18 cellular contexts compared by ENCODE assay signal in genomic region chr11:120327311-120327710, GRCh38. TPM values are rescaled to one million over a fixed set of nuclear protein-coding genes. Genes with fewer than 3 reads are reported as not detected.
DNase-seq lines count a peak whose midpoint lies in the region; ATAC-seq and TF ChIP-seq lines count a peak whose summit lies in the region.
"Had no signal": no experiment of that assay in that cellular context is flagged by ENCODE, and none has a peak within 500 bp of the region (broad histone marks: within the 10 kb centered on the region; RNA-seq: fewer than 3 reads in every experiment).

No MANE protein-coding gene starts in this region.

- H3K27ac ChIP-seq in left ventricle myocardium inferior (replicated peaks) (peak overlapping the region; percentile 97), ascending aorta (peak overlapping the region; percentile 85 to 94), substantia nigra (ENCODE audit: low read depth, low read length, poor library complexity, severe bottlenecking) (no peak overlapping the region)
- H3K27ac ChIP-seq: epithelial cell of prostate, left lung had no signal

- H3K4me3 ChIP-seq in left ventricle myocardium inferior (peak overlapping the region; percentile 95), ascending aorta (peak overlapping the region in 1 of 2 donors; percentile 66)
- H3K4me3 ChIP-seq: gastrocnemius medialis, left lung had no signal

- peaks cover 43% of the 10 kb centered on the region for H3K4me1 Mint-ChIP-seq in mesothelial cell of epicardium

- ATAC-seq in Right ventricle myocardium superior (ENCODE audit: poor library complexity), result no peak
- ATAC-seq: gastrocnemius medialis, left lung had no signal

- peaks cover 67% of the 10 kb centered on the region for H3K4me1 ChIP-seq in left ventricle myocardium inferior
- H3K4me1 ChIP-seq in ascending aorta, result peaks cover 8 to 25% of the 10 kb centered on the region in 2 donors

- H3K4me3 Mint-ChIP-seq in mesothelial cell of epicardium, result no peak overlapping the region

- H3K27me3 ChIP-seq in left ventricle myocardium inferior (ENCODE audit: low read depth) (no peaks in the 10 kb centered on the region), ascending aorta (no peaks in the 10 kb centered on the region)

- TF ChIP-seq CTCF in left ventricle myocardium inferior (IDR thresholded peaks at IDR 0.05; ENCODE audit: borderline replicate concordance) (no peak), ascending aorta (IDR thresholded peaks at IDR 0.05) (no peak), mesothelial cell of epicardium (IDR thresholded peaks at IDR 0.05; ENCODE audit: unreplicated experiment) (no peak)

- peaks cover 14% of the 10 kb centered on the region for H3K36me3 ChIP-seq in left ventricle myocardium inferior
- peaks cover 6 to 13% of the 10 kb centered on the region in 2 donors for H3K36me3 ChIP-seq in ascending aorta
- H3K36me3 ChIP-seq: gastrocnemius medialis, left lung had no signal

- no peaks in the 10 kb centered on the region for H3K9me3 Mint-ChIP-seq in mesothelial cell of epicardium
- H3K9me3 Mint-ChIP-seq: CD4-positive, alpha-beta memory T cell had no signal

- peaks cover 8% of the 10 kb centered on the region for H3K36me3 Mint-ChIP-seq in mesothelial cell of epicardium
- H3K36me3 Mint-ChIP-seq: CD4-positive, alpha-beta memory T cell had no signal

- H3K27ac Mint-ChIP-seq in mesothelial cell of epicardium, result peak overlapping the region; percentile 96

- H3K9me3 ChIP-seq in left ventricle myocardium inferior (replicated peaks), result no peaks in the 10 kb centered on the region
- no peaks in the 10 kb centered on the region for H3K9me3 ChIP-seq in ascending aorta
- H3K9me3 ChIP-seq: gastrocnemius medialis, left lung had no signal

- intact Hi-C loops in left ventricle myocardium inferior (cut with micrococcal nuclease) (no loop called here), Right ventricle myocardium superior (cut with DNase I) (no loop called here), ascending aorta (cut with DNase I) (no loop called here)

- H3K27me3 Mint-ChIP-seq in mesothelial cell of epicardium (ENCODE audit: low read depth), result no peaks in the 10 kb centered on the region

- no peak for DNase-seq in left ventricle myocardium inferior
- DNase-seq in Right ventricle myocardium superior, result no peak
- DNase-seq in ascending aorta (ENCODE audit: low spot score in 2 of 2), result no peak
- no peak for DNase-seq in mesothelial cell of epicardium (ENCODE audit: low spot score in 2 of 2, unreplicated experiment in 2 of 2)
- no peak for DNase-seq in NCI-H82 treated with DMSO at 0.1 percent for 48 hours (lab: John Stamatoyannopoulos, UW; ENCODE audit: unreplicated experiment)
- no peak for DNase-seq in stimulated activated CD4-positive, alpha-beta T cell treated with anti-CD3 and anti-CD28 coated beads, Interleukin-4, amount 100 ng/mL, for 24 hours
- no peak for DNase-seq in mesenteric fat pad (ENCODE audit: low spot score)
- no peak for DNase-seq in substantia nigra (lab: John Stamatoyannopoulos, UW)
- DNase-seq: activated CD4-positive, alpha-beta T cell treated with anti-CD3 and anti-CD28 coated beads, Interleukin-2, amount 50 U/mL, for 1 hour; activated CD8-positive, alpha-beta memory T cell treated with anti-CD3 and anti-CD28 coated beads, Interleukin-2, amount 50 U/mL, for 48 hours; activated naive CD4-positive, alpha-beta T cell; gastrocnemius medialis; Kasumi-1; left lung; NCI-H69; posterior cingulate gyrus had no signal

RNA-seq across cellular contexts. Expression of gene TLCD5, which starts 2.2 kb away (rescaled TPM):
- total RNA-seq in left ventricle myocardium inferior (9.7 TPM), Right ventricle myocardium superior (7.3 TPM), ascending aorta (8.4 TPM), mesothelial cell of epicardium (15.3 to 15.7 TPM (median 15.6 TPM) in 3 replicates), mesenteric fat pad (2.2 TPM)

RNA-seq across cellular contexts. Expression of gene ARHGEF12, which starts 8.9 kb away (rescaled TPM):
- total RNA-seq in left ventricle myocardium inferior (92.9 TPM), Right ventricle myocardium superior (81.7 TPM), ascending aorta (65.9 TPM), mesothelial cell of epicardium (83.0 to 86.0 TPM (median 85.2 TPM) in 3 replicates), mesenteric fat pad (75.5 TPM)
